Comparison of ENCODE assay signal across 8 cellular contexts in genomic region chr15:98799461-98799971, GRCh38.
DNase-seq lines count a peak whose midpoint lies in the region; ATAC-seq and TF ChIP-seq lines count a peak whose summit lies in the region.

No MANE protein-coding gene starts in this region.

- H3K27me3 ChIP-seq in GM23248 (replicated peaks; ENCODE audit: insufficient read depth) (no peaks in the 10 kb centered on the region), endocrine pancreas (ENCODE audit: control insufficient read depth, insufficient read depth, low read length) (no peaks in the 10 kb centered on the region)

- H3K79me2 ChIP-seq in GM23248 (ENCODE audit: insufficient read depth) = peaks cover 98% of the 10 kb centered on the region

- in situ Hi-C loops in GM23248 (cut with MboI) = no loop called here

- peak overlapping the region; percentile 29; the same call in 1 of the 2 replicates for H3K27ac ChIP-seq in GM23248

- H3K4me1 ChIP-seq in GM23248 (ENCODE audit: insufficient read depth) = peaks cover 31% of the 10 kb centered on the region
- peaks cover 28% of the 10 kb centered on the region for H3K4me1 ChIP-seq in endocrine pancreas (ENCODE audit: control insufficient read depth, insufficient read depth, low read length)

- 9 to 12% methylated on average over 9 of the region's 9 CpGs for WGBS in GM23248 (ENCODE audit: low coverage in 1 of 2, low lambda C conversion rate in 2 of 2, missing lambda C conversion rate in 2 of 2), 2 experiments

- H3K36me3 ChIP-seq in GM23248 (ENCODE audit: low read depth) (no peaks in the 10 kb centered on the region), endocrine pancreas (ENCODE audit: control insufficient read depth, insufficient read depth, low read length) (no peaks in the 10 kb centered on the region)

- peak; percentile 22 for ATAC-seq in omental fat pad (ENCODE audit: low FRiP score)
- no peak for ATAC-seq in HG03460 (IDR thresholded peaks at IDR 0.05; ENCODE audit: unreplicated experiment)

- peaks cover 44% of the 10 kb centered on the region; the same call in 1 of the 2 replicates for H4K20me1 ChIP-seq in GM23248 (ENCODE audit: insufficient read depth)

- no peak overlapping the region for H2AFZ ChIP-seq in GM23248

- peaks cover 40% of the 10 kb centered on the region for H3F3A ChIP-seq in GM23248 (ENCODE audit: insufficient read depth)

- peak overlapping the region; percentile 9; the same call in 1 of the 2 replicates for H3K9ac ChIP-seq in GM23248
- H3K9ac ChIP-seq in endocrine pancreas (ENCODE audit: control insufficient read depth, insufficient read depth, low read length) = no peak overlapping the region

- DNase-seq in GM23248 = peak; percentile 32
- peak; percentile 17 for DNase-seq in NCI-H748 treated with DMSO at 0.1 percent for 48 hours (lab: John Stamatoyannopoulos, UW)
- no peak for DNase-seq in omental fat pad (ENCODE audit: low spot score)
- no peak for DNase-seq in AML-193 (lab: John Stamatoyannopoulos, UW)
- no peak for DNase-seq in T1000 (lab: John Stamatoyannopoulos, UW)
- no peak for DNase-seq in DMS79 treated with DMSO at 0.1 percent for 48 hours (lab: John Stamatoyannopoulos, UW)

- peak overlapping the region; percentile 0 for H3K4me3 ChIP-seq in GM23248
- peak overlapping the region; percentile 39 for H3K4me3 ChIP-seq in endocrine pancreas (ENCODE audit: control insufficient read depth, insufficient read depth, low read length)

- H3K9me3 ChIP-seq in GM23248 (ENCODE audit: low read depth) = no peaks in the 10 kb centered on the region
- no peaks in the 10 kb centered on the region for H3K9me3 ChIP-seq in endocrine pancreas (ENCODE audit: control insufficient read depth, low read length)

- TF ChIP-seq CTCF in omental fat pad (IDR thresholded peaks at IDR 0.05) = no peak

- H3K9me2 ChIP-seq in GM23248 (ENCODE audit: insufficient read depth) = no peaks in the 10 kb centered on the region

- peak overlapping the region; percentile 69 for H3K4me2 ChIP-seq in GM23248 (ENCODE audit: unreplicated experiment)

Comparison
In these comparisons a context has a peak if more than half of its experiments do, and no peak if none do; other contexts are left out.
1. DNase-seq: peak in GM23248 (single experiment) and NCI-H748 treated with DMSO at 0.1 percent for 48 hours (single experiment); none in omental fat pad (single experiment), AML-193 (0 of 2), T1000 (single experiment) and DMS79 treated with DMSO at 0.1 percent for 48 hours (single experiment).